Comparison of ENCODE assay signal across 26 cellular contexts in the genomic region with DNA sequence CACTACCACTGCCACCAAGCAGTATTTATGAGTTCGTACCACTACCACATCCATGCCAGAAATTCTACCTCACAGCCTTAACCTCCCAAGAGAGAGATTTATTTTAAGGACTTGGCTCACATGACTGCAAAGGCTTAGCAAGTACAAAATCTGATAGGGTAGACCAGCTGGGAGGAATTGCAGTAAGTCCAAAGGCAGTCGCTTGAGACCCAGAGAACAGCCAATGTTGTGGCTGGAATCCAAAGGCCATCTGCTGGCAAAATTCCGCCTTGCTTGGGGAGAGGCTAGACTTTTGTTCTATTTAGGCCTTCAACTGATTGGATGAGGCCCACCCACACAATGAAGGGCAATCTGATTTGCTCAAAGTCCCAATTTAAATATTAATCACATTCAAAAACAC.
"Had no signal": no experiment of that assay in that cellular context is flagged by ENCODE, and none has a peak within 500 bp of the region (broad histone marks: within the 10 kb centered on the region; RNA-seq: fewer than 3 reads in every experiment).

No MANE protein-coding gene starts in this region.

- H3K9me3 ChIP-seq: MG63, Peyer's patch, SJSA1 had no signal

- ATAC-seq: activated CD8-positive, alpha-beta memory T cell treated with anti-CD3 and anti-CD28 coated beads, Interleukin-2, amount 10 ng/mL, durations not matched to agents 7 days and 5 days; T-cell had no signal

- H3K27ac ChIP-seq: Peyer's patch, RWPE1, SJSA1 had no signal

- FAIRE-seq: astrocyte, TTC549 had no signal

- H3K4me1 ChIP-seq: Peyer's patch, SJSA1 had no signal

- H3K27me3 ChIP-seq: MG63, Peyer's patch, SJSA1 had no signal

- H3K36me3 ChIP-seq: MG63, Peyer's patch, SJSA1 had no signal

- DNase-seq: activated B cell treated with CpG ODN at 0.5 μM for 24 hours; activated CD4-positive, alpha-beta T cell treated with anti-CD3 and anti-CD28 coated beads for 1 hour; activated CD4-positive, alpha-beta T cell treated with anti-CD3 and anti-CD28 coated beads, Interleukin-2, amount 10 ng/mL, durations not matched to agents 24 days and 14 days; activated CD4-positive, alpha-beta T cell treated with anti-CD3 and anti-CD28 coated beads, Interleukin-2, amount 50 U/mL, for 48 hours; activated CD8-positive, alpha-beta memory T cell treated with anti-CD3 and anti-CD28 coated beads, Interleukin-2, amount 10 ng/mL, durations not matched to agents 7 days and 5 days; activated effector memory CD4-positive, alpha-beta T cell treated with Interleukin-2 at 50 U/mL for 16 hours; activated naive CD4-positive, alpha-beta T cell; activated T-cell treated with anti-CD3 and anti-CD28 coated beads, Interleukin-2, amount 50 U/mL, for 24 hours; cerebellar nuclear complex; MG63; NCI-H1105; NCI-H1436; NCI-H1694 treated with DMSO at 0.1 percent for 48 hours; NCI-H2029 treated with DMSO at 0.1 percent for 48 hours; NCI-H2227 treated with DMSO at 0.1 percent for 48 hours; NCI-H526; NCI-H774; Peyer's patch; SHP77; T-cell; T-helper 2 cell; T1000 had no signal

- H3K4me3 ChIP-seq: MG63, Peyer's patch, SJSA1 had no signal
